In the genomic region with DNA sequence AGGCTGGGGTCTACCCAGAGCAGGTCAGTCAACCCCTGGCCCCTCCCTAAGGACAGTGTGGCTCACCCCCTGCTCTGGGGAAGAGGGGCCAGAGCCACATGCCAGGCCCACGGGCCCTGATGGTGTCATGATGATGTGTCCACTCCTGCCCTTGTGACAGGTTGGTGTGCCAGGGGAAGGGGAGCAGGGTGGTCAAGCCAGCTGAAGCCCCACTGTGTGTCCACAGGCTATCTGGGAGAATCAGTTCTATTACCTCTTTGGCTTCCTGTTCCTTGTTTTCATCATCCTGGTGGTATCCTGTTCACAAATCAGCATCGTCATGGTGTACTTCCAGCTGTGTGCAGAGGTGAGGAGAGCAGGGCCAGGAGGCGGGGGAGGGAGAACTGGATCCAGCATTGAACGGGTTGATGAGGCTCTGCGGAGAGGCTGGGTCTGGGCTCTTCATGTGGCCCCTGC, we compare ENCODE assay signal across 1 cellular context.
TF ChIP-seq lines count a peak whose summit lies in the region.

No MANE protein-coding gene starts in this region.

TF ChIP-seq in K562, 482 proteins besides CTCF, POLR2A, EP300 and RAD21 (continued from another document):
- TF ChIP-seq, protein P1, sequence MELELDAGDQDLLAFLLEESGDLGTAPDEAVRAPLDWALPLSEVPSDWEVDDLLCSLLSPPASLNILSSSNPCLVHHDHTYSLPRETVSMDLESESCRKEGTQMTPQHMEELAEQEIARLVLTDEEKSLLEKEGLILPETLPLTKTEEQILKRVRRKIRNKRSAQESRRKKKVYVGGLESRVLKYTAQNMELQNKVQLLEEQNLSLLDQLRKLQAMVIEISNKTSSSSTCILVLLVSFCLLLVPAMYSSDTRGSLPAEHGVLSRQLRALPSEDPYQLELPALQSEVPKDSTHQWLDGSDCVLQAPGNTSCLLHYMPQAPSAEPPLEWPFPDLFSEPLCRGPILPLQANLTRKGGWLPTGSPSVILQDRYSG (tag; conservative IDR thresholded peaks at IDR 0.05; ENCODE audit: low read depth), result 0 out of 2 replicates have a peak, but pooled peaks have one; percentile 53
- peak; percentile 63; the same call in 1 of the 2 replicates for TF ChIP-seq L3MBTL2 (IDR thresholded peaks at IDR 0.05)
- TF ChIP-seq MBD2 (IDR thresholded peaks at IDR 0.05; ENCODE audit: borderline replicate concordance, low read depth), result peak; percentile 43; the same call in 1 of the 2 replicates
- 0 out of 2 replicates have a peak, but pooled peaks have one; percentile 13 for TF ChIP-seq NFIC (IDR thresholded peaks at IDR 0.05)
- TF ChIP-seq TEAD4 (IDR thresholded peaks at IDR 0.05; ENCODE audit: low read length), result peak; percentile 33; the same call in 1 of the 2 replicates
- no peak for TF ChIP-seq TEAD4 (CRISPR knock-in tag; IDR thresholded peaks at IDR 0.05; ENCODE audit: borderline replicate concordance)
- TF ChIP-seq GATAD2A (IDR thresholded peaks at IDR 0.05), result peak; percentile 85
- no peak for TF ChIP-seq ERF (CRISPR knock-in tag; IDR thresholded peaks at IDR 0.05)
- 0 out of 2 replicates have a peak, but pooled peaks have one; percentile 31 for TF ChIP-seq ELF4 (CRISPR knock-in tag; IDR thresholded peaks at IDR 0.05)
- TF ChIP-seq, protein P2, sequence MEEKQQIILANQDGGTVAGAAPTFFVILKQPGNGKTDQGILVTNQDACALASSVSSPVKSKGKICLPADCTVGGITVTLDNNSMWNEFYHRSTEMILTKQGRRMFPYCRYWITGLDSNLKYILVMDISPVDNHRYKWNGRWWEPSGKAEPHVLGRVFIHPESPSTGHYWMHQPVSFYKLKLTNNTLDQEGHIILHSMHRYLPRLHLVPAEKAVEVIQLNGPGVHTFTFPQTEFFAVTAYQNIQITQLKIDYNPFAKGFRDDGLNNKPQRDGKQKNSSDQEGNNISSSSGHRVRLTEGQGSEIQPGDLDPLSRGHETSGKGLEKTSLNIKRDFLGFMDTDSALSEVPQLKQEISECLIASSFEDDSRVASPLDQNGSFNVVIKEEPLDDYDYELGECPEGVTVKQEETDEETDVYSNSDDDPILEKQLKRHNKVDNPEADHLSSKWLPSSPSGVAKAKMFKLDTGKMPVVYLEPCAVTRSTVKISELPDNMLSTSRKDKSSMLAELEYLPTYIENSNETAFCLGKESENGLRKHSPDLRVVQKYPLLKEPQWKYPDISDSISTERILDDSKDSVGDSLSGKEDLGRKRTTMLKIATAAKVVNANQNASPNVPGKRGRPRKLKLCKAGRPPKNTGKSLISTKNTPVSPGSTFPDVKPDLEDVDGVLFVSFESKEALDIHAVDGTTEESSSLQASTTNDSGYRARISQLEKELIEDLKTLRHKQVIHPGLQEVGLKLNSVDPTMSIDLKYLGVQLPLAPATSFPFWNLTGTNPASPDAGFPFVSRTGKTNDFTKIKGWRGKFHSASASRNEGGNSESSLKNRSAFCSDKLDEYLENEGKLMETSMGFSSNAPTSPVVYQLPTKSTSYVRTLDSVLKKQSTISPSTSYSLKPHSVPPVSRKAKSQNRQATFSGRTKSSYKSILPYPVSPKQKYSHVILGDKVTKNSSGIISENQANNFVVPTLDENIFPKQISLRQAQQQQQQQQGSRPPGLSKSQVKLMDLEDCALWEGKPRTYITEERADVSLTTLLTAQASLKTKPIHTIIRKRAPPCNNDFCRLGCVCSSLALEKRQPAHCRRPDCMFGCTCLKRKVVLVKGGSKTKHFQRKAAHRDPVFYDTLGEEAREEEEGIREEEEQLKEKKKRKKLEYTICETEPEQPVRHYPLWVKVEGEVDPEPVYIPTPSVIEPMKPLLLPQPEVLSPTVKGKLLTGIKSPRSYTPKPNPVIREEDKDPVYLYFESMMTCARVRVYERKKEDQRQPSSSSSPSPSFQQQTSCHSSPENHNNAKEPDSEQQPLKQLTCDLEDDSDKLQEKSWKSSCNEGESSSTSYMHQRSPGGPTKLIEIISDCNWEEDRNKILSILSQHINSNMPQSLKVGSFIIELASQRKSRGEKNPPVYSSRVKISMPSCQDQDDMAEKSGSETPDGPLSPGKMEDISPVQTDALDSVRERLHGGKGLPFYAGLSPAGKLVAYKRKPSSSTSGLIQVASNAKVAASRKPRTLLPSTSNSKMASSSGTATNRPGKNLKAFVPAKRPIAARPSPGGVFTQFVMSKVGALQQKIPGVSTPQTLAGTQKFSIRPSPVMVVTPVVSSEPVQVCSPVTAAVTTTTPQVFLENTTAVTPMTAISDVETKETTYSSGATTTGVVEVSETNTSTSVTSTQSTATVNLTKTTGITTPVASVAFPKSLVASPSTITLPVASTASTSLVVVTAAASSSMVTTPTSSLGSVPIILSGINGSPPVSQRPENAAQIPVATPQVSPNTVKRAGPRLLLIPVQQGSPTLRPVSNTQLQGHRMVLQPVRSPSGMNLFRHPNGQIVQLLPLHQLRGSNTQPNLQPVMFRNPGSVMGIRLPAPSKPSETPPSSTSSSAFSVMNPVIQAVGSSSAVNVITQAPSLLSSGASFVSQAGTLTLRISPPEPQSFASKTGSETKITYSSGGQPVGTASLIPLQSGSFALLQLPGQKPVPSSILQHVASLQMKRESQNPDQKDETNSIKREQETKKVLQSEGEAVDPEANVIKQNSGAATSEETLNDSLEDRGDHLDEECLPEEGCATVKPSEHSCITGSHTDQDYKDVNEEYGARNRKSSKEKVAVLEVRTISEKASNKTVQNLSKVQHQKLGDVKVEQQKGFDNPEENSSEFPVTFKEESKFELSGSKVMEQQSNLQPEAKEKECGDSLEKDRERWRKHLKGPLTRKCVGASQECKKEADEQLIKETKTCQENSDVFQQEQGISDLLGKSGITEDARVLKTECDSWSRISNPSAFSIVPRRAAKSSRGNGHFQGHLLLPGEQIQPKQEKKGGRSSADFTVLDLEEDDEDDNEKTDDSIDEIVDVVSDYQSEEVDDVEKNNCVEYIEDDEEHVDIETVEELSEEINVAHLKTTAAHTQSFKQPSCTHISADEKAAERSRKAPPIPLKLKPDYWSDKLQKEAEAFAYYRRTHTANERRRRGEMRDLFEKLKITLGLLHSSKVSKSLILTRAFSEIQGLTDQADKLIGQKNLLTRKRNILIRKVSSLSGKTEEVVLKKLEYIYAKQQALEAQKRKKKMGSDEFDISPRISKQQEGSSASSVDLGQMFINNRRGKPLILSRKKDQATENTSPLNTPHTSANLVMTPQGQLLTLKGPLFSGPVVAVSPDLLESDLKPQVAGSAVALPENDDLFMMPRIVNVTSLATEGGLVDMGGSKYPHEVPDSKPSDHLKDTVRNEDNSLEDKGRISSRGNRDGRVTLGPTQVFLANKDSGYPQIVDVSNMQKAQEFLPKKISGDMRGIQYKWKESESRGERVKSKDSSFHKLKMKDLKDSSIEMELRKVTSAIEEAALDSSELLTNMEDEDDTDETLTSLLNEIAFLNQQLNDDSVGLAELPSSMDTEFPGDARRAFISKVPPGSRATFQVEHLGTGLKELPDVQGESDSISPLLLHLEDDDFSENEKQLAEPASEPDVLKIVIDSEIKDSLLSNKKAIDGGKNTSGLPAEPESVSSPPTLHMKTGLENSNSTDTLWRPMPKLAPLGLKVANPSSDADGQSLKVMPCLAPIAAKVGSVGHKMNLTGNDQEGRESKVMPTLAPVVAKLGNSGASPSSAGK (IDR thresholded peaks at IDR 0.05), result peak; percentile 65
TF ChIP-seq in K562: peak in this region for 94.
